8 cellular contexts compared by ENCODE assay signal in genomic region chr14:68577802-68578431, GRCh38.
DNase-seq lines count a peak whose midpoint lies in the region; TF ChIP-seq lines count a peak whose summit lies in the region.
"Not testable (repeated sequence)": the region's sequence is repeated elsewhere in the genome, so short reads cannot be mapped to it uniquely, and the experiment has no call there.

No MANE protein-coding gene starts in this region.

- not testable (repeated sequence) for H3K4me3 Mint-ChIP-seq in osteocyte (ENCODE audit: unreplicated experiment)

- peak; percentile 5 for TF ChIP-seq CTCF in fibroblast of the aortic adventitia (IDR thresholded peaks at IDR 0.05; ENCODE audit: insufficient read depth, low read length)
- not testable (repeated sequence) for TF ChIP-seq CTCF in osteocyte (IDR thresholded peaks at IDR 0.05); tibial artery (IDR thresholded peaks at IDR 0.05)

- H3K4me1 Mint-ChIP-seq in osteocyte (ENCODE audit: unreplicated experiment) = peaks cover 46% of the 10 kb centered on the region

- H3K4me1 ChIP-seq in tibial artery = peaks cover 0 to 12% (median 4%) of the 10 kb centered on the region in 4 donors

- DNase-seq in CD1c-positive myeloid dendritic cell (ENCODE audit: extremely low spot score) (peak; percentile 94), HuH-7.5 (ENCODE audit: low spot score) (peak; percentile 57), SIG-M5 treated with dmso at 0.1 percent for 504 hours (lab: John Stamatoyannopoulos, UW; ENCODE audit: unreplicated experiment) (peak; percentile 87), T47D (ENCODE audit: low read depth in 1 of 2, low spot score in 1 of 2) (peak; percentile 74 to 93), fibroblast of the aortic adventitia (ENCODE audit: low read depth) (peak; percentile 98), kidney tubule cell (ENCODE audit: low spot score) (peak; percentile 98), tibial artery (peak; percentile 74 to 75)
- not testable (repeated sequence) for DNase-seq in osteocyte (ENCODE audit: extremely low spot score, unreplicated experiment)

- H3K36me3 Mint-ChIP-seq in osteocyte (ENCODE audit: unreplicated experiment) = not testable (repeated sequence)

- intact Hi-C loops in tibial artery (cut with DNase I; ENCODE audit: low total_unique reads) = not testable (repeated sequence)

- H3K27me3 Mint-ChIP-seq in osteocyte (ENCODE audit: unreplicated experiment) = not testable (repeated sequence)

- in situ Hi-C loops in T47D (cut with HindIII; ENCODE audit: low pct_unique_long_range_greater_than_20kb, low sequenced_read_pairs) = not testable (repeated sequence)

- H3K4me3 ChIP-seq in fibroblast of the aortic adventitia (ENCODE audit: low read depth, low read length); tibial artery: not testable (repeated sequence)

- not testable (repeated sequence) for H3K27me3 ChIP-seq in tibial artery

- H3K27ac Mint-ChIP-seq in osteocyte (ENCODE audit: unreplicated experiment) = peak overlapping the region; percentile 87

- H3K36me3 ChIP-seq in tibial artery = not testable (repeated sequence)

- H3K27ac ChIP-seq in tibial artery = not testable (repeated sequence)

- not testable (repeated sequence) for H3K9me3 Mint-ChIP-seq in osteocyte (ENCODE audit: unreplicated experiment)

- H3K9me3 ChIP-seq in tibial artery = not testable (repeated sequence)
